Comparison of ENCODE assay signal across 4 cellular contexts in the genomic region with DNA sequence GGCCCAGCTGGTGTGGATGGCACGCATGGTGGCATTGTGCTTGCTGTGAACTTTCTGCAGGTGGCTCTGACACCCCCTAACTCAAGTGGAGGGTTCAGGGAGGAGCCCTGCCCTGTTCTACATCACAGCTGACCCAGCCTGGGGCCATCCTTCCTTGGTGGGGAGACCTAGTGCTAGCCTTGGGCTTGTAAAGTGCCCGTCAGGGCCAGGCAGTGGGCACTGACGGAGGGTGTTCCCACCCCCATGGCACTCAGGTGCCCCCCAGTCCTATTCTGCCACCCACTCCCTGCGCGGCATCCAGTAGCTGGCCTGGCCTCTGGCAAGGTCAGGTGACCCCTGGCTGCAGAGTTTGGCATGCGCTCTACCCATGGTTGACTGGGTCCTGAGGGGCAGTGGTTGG. TPM values are rescaled to one million over a fixed set of nuclear protein-coding genes. Genes with fewer than 3 reads are reported as not detected.
"Had no signal": no experiment of that assay in that cellular context is flagged by ENCODE, and none has a peak within 500 bp of the region (broad histone marks: within the 10 kb centered on the region; RNA-seq: fewer than 3 reads in every experiment).

No MANE protein-coding gene starts in this region.

RNA-seq across cellular contexts. Expression of gene RIMBP3B, which starts 57.6 kb away (rescaled TPM):
- total RNA-seq: esophagus squamous epithelium, mammary epithelial cell, sciatic nerve had no signal
- polyA plus RNA-seq: ovary had no signal
